1 cellular context compared by ENCODE assay signal in the genomic region with DNA sequence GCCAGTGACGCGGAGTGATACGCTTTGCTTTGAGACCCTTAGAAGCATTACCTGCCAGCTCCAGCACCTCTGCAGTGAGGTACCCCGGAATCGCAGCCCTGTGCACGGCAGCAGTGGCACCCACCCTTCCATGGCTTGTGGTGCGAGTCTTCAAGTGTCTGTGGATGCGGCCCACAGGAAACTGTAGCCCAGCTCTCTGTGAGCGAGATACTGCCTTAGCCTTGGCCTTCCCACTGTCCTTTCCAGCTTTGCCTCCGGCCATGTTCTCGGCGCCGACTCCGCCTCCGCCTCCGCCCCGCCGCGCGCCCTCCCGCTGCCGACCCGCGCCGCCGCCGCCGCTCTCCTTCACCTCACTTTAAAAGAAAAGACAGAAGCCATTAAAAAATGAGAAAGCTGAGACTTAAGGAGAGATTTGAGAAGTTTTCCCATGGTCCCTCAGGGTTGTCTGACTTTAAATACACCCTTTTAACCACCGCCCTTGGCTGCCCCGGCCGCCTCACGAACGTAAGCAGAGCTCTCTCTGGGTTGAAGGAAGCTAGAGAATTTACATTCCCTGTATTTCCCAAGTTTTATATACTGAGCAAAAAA.
TF ChIP-seq lines count a peak whose summit lies in the region.

No MANE protein-coding gene starts in this region.

TF ChIP-seq in K562, 482 proteins besides CTCF, POLR2A, EP300 and RAD21 (continued from another document):
- no peak for TF ChIP-seq ZBTB49 (CRISPR knock-in tag; IDR thresholded peaks at IDR 0.05; ENCODE audit: borderline replicate concordance)
- peak in 2 of 3 experiments; percentile 52 to 58 for TF ChIP-seq YY1 (IDR thresholded peaks at IDR 0.05; ENCODE audit: borderline replicate concordance in 1 of 3, control insufficient read depth in 1 of 3, extremely low read depth in 1 of 3, insufficient read depth in 3 of 3, insufficient read length in 1 of 3, insufficient replicate concordance in 2 of 3, low read depth in 1 of 3, low read length in 2 of 3)
- no peak for TF ChIP-seq ZSCAN32 (CRISPR knock-in tag; IDR thresholded peaks at IDR 0.05)
- TF ChIP-seq ZNF57 (CRISPR knock-in tag; IDR thresholded peaks at IDR 0.05): no peak
- TF ChIP-seq THRA (IDR thresholded peaks at IDR 0.05): no peak
TF ChIP-seq in K562: peak in this region for 26.
